ENCODE assay signal across 22 cellular contexts in genomic region chr5:171693397-171693796, GRCh38.
DNase-seq lines count a peak whose midpoint lies in the region; ATAC-seq and TF ChIP-seq lines count a peak whose summit lies in the region.
"Had no signal": no experiment of that assay in that cellular context is flagged by ENCODE, and none has a peak within 500 bp of the region (broad histone marks: within the 10 kb centered on the region; RNA-seq: fewer than 3 reads in every experiment).

No MANE protein-coding gene starts in this region.

- H3K4me1 ChIP-seq in heart right ventricle (peaks cover 0 to 8% (median 0%) of the 10 kb centered on the region in 9 donors), right cardiac atrium (ENCODE audit: control insufficient read depth, insufficient read depth, low read length) (no peaks in the 10 kb centered on the region), left ventricle myocardium inferior (peaks cover 7% of the 10 kb centered on the region)

- DNase-seq in NCI-H2196 (lab: John Stamatoyannopoulos, UW; ENCODE audit: unreplicated experiment) (peak; percentile 18), NCI-H2196 treated with DMSO at 0.1 percent for 48 hours (lab: John Stamatoyannopoulos, UW; ENCODE audit: unreplicated experiment) (no peak), heart right ventricle (peak; percentile 34 to 35), right cardiac atrium (no peak), left ventricle myocardium inferior (peak; percentile 24), EL (no peak)
- no peak for DNase-seq in stimulated activated CD4-positive, alpha-beta T cell treated with anti-CD3 and anti-CD28 coated beads, Interleukin-4, amount 100 ng/mL, for 1 hour
- DNase-seq: Calu3; CD8-positive, alpha-beta memory T cell; DMS79; NCI-H1417 treated with DMSO at 0.1 percent for 48 hours; NCI-H187; NCI-H226; NCI-H524; NCI-H774; NK-92 treated with Interleukin-12 subunit alpha and Interleukin-12 subunit beta, amount 100 ng/mL, for 24 hours; SW 1271; T-helper 17 cell had no signal

- no peaks in the 10 kb centered on the region for H3K36me3 ChIP-seq in heart right ventricle
- no peaks in the 10 kb centered on the region for H3K36me3 ChIP-seq in left ventricle myocardium inferior

- no peak for TF ChIP-seq CTCF in heart right ventricle (IDR thresholded peaks at IDR 0.05)
- TF ChIP-seq CTCF in left ventricle myocardium inferior (IDR thresholded peaks at IDR 0.05; ENCODE audit: borderline replicate concordance): no peak

- H3K27me3 ChIP-seq in heart right ventricle: no peaks in the 10 kb centered on the region
- no peaks in the 10 kb centered on the region for H3K27me3 ChIP-seq in right cardiac atrium (ENCODE audit: control insufficient read depth, insufficient read depth)
- H3K27me3 ChIP-seq in left ventricle myocardium inferior (ENCODE audit: low read depth): no peaks in the 10 kb centered on the region

- H3K4me3 ChIP-seq in heart right ventricle (no peak overlapping the region), right cardiac atrium (ENCODE audit: low read length) (no peak overlapping the region), left ventricle myocardium inferior (no peak overlapping the region)
- H3K4me3 ChIP-seq: GM12878, GM23338 had no signal

- intact Hi-C loops in heart right ventricle (cut with DNase I): no loop called here
- intact Hi-C loops in right cardiac atrium (cut with DNase I): no loop called here
- intact Hi-C loops in left ventricle myocardium inferior (cut with micrococcal nuclease): no loop called here

- H3K27ac ChIP-seq in heart right ventricle: no peak overlapping the region
- H3K27ac ChIP-seq in right cardiac atrium (ENCODE audit: low read length): no peak overlapping the region
- no peak overlapping the region for H3K27ac ChIP-seq in left ventricle myocardium inferior (replicated peaks)
- H3K27ac ChIP-seq: C4-2B had no signal

- 27 to 58% methylated on average over 3 of the region's 3 CpGs for WGBS in heart right ventricle, 2 donors
- 68% methylated on average over 3 of the region's 3 CpGs for WGBS in right cardiac atrium

- ATAC-seq in heart right ventricle (peak; percentile 49 to 84 (median 70)), right cardiac atrium (no peak)
- ATAC-seq: GM12878, GM23338, HCT116, T-helper 17 cell had no signal

- H3K9me3 ChIP-seq in heart right ventricle: no peaks in the 10 kb centered on the region
- no peaks in the 10 kb centered on the region for H3K9me3 ChIP-seq in right cardiac atrium (ENCODE audit: control insufficient read depth, low read length)
- H3K9me3 ChIP-seq in left ventricle myocardium inferior (replicated peaks): no peaks in the 10 kb centered on the region

Comparison
In these comparisons a context has a peak if more than half of its experiments do, and no peak if none do; other contexts are left out.
1. DNase-seq: peak in NCI-H2196 (single experiment), heart right ventricle (2 of 2) and left ventricle myocardium inferior (single experiment); none in NCI-H2196 treated with DMSO at 0.1 percent for 48 hours (single experiment), right cardiac atrium (0 of 3), EL (single experiment) and stimulated activated CD4-positive, alpha-beta T cell treated with anti-CD3 and anti-CD28 coated beads, Interleukin-4, amount 100 ng/mL, for 1 hour (single experiment).
2. ATAC-seq: peak in heart right ventricle (8 of 8); none in right cardiac atrium (0 of 2).